In genomic region chr17:39703913-39704312, GRCh38 we compare ENCODE assay signal across 1 cellular context.
TF ChIP-seq lines count a peak whose summit lies in the region.

No MANE protein-coding gene starts in this region.

TF ChIP-seq in HepG2, 621 proteins besides CTCF, POLR2A, EP300 and RAD21:
- TF ChIP-seq, protein P1, sequence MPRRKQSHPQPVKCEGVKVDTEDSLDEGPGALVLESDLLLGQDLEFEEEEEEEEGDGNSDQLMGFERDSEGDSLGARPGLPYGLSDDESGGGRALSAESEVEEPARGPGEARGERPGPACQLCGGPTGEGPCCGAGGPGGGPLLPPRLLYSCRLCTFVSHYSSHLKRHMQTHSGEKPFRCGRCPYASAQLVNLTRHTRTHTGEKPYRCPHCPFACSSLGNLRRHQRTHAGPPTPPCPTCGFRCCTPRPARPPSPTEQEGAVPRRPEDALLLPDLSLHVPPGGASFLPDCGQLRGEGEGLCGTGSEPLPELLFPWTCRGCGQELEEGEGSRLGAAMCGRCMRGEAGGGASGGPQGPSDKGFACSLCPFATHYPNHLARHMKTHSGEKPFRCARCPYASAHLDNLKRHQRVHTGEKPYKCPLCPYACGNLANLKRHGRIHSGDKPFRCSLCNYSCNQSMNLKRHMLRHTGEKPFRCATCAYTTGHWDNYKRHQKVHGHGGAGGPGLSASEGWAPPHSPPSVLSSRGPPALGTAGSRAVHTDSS (CRISPR knock-in tag; conservative IDR thresholded peaks at IDR 0.05): no peak
- 0 out of 2 replicates have a peak, but pooled peaks have one; percentile 6 for TF ChIP-seq DMAP1 (CRISPR knock-in tag; IDR thresholded peaks at IDR 0.05)
- no peak for TF ChIP-seq YY1 (IDR thresholded peaks at IDR 0.05; ENCODE audit: insufficient read depth, insufficient replicate concordance, low read depth, low read length)
- no peak for TF ChIP-seq ZBTB34 (CRISPR knock-in tag; IDR thresholded peaks at IDR 0.05)
- TF ChIP-seq POGZ (CRISPR knock-in tag; IDR thresholded peaks at IDR 0.05): no peak
- TF ChIP-seq KMT2B (CRISPR knock-in tag; IDR thresholded peaks at IDR 0.05): no peak
- TF ChIP-seq, protein P2, sequence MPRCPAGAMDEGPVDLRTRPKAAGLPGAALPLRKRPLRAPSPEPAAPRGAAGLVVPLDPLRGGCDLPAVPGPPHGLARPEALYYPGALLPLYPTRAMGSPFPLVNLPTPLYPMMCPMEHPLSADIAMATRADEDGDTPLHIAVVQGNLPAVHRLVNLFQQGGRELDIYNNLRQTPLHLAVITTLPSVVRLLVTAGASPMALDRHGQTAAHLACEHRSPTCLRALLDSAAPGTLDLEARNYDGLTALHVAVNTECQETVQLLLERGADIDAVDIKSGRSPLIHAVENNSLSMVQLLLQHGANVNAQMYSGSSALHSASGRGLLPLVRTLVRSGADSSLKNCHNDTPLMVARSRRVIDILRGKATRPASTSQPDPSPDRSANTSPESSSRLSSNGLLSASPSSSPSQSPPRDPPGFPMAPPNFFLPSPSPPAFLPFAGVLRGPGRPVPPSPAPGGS (CRISPR knock-in tag; IDR thresholded peaks at IDR 0.05): no peak
- no peak for TF ChIP-seq MLLT10 (CRISPR knock-in tag; IDR thresholded peaks at IDR 0.05)
- 0 out of 2 replicates have a peak, but pooled peaks have one; percentile 54 for TF ChIP-seq ZNF24 (IDR thresholded peaks at IDR 0.05)
- TF ChIP-seq HHEX (CRISPR knock-in tag; IDR thresholded peaks at IDR 0.05): no peak
- no peak for TF ChIP-seq RFXANK (CRISPR knock-in tag; IDR thresholded peaks at IDR 0.05)
- TF ChIP-seq ZNF737 (CRISPR knock-in tag; IDR thresholded peaks at IDR 0.05; ENCODE audit: borderline replicate concordance): no peak
- TF ChIP-seq HOXA5 (CRISPR knock-in tag; IDR thresholded peaks at IDR 0.05): 0 out of 2 replicates have a peak, but pooled peaks have one; percentile 27
- no peak for TF ChIP-seq ZKSCAN5 (CRISPR knock-in tag; IDR thresholded peaks at IDR 0.05)
- TF ChIP-seq MZF1 (CRISPR knock-in tag; IDR thresholded peaks at IDR 0.05; ENCODE audit: borderline replicate concordance): no peak
- TF ChIP-seq NFRKB (IDR thresholded peaks at IDR 0.05): no peak
- 0 out of 4 replicates have a peak, but pooled peaks of 1 of the 2 experiments have one; percentile 18 for TF ChIP-seq NR2F1 (CRISPR knock-in tag; IDR thresholded peaks at IDR 0.05)
- TF ChIP-seq ZNF432 (CRISPR knock-in tag; IDR thresholded peaks at IDR 0.05; ENCODE audit: borderline replicate concordance): no peak
- no peak for TF ChIP-seq KLF9 (CRISPR knock-in tag; IDR thresholded peaks at IDR 0.05; ENCODE audit: low read depth)
- no peak for TF ChIP-seq FOXC1 (CRISPR knock-in tag; IDR thresholded peaks at IDR 0.05; ENCODE audit: borderline replicate concordance)
- 0 out of 2 replicates have a peak, but pooled peaks have one; percentile 15 for TF ChIP-seq DR1 (CRISPR knock-in tag; IDR thresholded peaks at IDR 0.05)
- TF ChIP-seq HNRNPK (IDR thresholded peaks at IDR 0.05; ENCODE audit: low read depth, low read length, poor library complexity, severe bottlenecking): no peak
- TF ChIP-seq ZNF776 (CRISPR knock-in tag; IDR thresholded peaks at IDR 0.05): 0 out of 2 replicates have a peak, but pooled peaks have one; percentile 16
- TF ChIP-seq, protein P3, sequence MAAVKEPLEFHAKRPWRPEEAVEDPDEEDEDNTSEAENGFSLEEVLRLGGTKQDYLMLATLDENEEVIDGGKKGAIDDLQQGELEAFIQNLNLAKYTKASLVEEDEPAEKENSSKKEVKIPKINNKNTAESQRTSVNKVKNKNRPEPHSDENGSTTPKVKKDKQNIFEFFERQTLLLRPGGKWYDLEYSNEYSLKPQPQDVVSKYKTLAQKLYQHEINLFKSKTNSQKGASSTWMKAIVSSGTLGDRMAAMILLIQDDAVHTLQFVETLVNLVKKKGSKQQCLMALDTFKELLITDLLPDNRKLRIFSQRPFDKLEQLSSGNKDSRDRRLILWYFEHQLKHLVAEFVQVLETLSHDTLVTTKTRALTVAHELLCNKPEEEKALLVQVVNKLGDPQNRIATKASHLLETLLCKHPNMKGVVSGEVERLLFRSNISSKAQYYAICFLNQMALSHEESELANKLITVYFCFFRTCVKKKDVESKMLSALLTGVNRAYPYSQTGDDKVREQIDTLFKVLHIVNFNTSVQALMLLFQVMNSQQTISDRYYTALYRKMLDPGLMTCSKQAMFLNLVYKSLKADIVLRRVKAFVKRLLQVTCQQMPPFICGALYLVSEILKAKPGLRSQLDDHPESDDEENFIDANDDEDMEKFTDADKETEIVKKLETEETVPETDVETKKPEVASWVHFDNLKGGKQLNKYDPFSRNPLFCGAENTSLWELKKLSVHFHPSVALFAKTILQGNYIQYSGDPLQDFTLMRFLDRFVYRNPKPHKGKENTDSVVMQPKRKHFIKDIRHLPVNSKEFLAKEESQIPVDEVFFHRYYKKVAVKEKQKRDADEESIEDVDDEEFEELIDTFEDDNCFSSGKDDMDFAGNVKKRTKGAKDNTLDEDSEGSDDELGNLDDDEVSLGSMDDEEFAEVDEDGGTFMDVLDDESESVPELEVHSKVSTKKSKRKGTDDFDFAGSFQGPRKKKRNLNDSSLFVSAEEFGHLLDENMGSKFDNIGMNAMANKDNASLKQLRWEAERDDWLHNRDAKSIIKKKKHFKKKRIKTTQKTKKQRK (IDR thresholded peaks at IDR 0.05; ENCODE audit: low read length): no peak
- TF ChIP-seq, protein P4, sequence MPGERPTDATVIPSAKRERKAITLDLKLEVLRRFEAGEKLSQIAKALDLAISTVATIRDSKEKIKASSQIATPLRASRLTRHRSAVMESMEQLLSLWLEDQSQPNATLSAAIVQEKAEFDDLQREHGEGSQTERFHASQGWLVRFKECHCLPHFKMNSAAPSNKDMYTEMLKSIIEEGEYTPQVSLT (CRISPR knock-in tag; IDR thresholded peaks at IDR 0.05; ENCODE audit: borderline replicate concordance, low read depth): no peak
- TF ChIP-seq MTA1 (CRISPR knock-in tag; IDR thresholded peaks at IDR 0.05; ENCODE audit: borderline replicate concordance): no peak
- no peak for TF ChIP-seq HNF4G (IDR thresholded peaks at IDR 0.05; ENCODE audit: borderline replicate concordance, low read depth, low read length)
- TF ChIP-seq HNF4G (CRISPR knock-in tag; IDR thresholded peaks at IDR 0.05; ENCODE audit: borderline replicate concordance, low read depth): no peak
- no peak for TF ChIP-seq ZSCAN21 (CRISPR knock-in tag; IDR thresholded peaks at IDR 0.05; ENCODE audit: borderline replicate concordance)
- no peak for TF ChIP-seq MNT (IDR thresholded peaks at IDR 0.05)
- no peak for TF ChIP-seq ZFP41 (CRISPR knock-in tag; IDR thresholded peaks at IDR 0.05; ENCODE audit: borderline replicate concordance)
- TF ChIP-seq ZNF775 (CRISPR knock-in tag; IDR thresholded peaks at IDR 0.05; ENCODE audit: borderline replicate concordance): no peak
